ENCODE assay signal across 10 cellular contexts in the genomic region with DNA sequence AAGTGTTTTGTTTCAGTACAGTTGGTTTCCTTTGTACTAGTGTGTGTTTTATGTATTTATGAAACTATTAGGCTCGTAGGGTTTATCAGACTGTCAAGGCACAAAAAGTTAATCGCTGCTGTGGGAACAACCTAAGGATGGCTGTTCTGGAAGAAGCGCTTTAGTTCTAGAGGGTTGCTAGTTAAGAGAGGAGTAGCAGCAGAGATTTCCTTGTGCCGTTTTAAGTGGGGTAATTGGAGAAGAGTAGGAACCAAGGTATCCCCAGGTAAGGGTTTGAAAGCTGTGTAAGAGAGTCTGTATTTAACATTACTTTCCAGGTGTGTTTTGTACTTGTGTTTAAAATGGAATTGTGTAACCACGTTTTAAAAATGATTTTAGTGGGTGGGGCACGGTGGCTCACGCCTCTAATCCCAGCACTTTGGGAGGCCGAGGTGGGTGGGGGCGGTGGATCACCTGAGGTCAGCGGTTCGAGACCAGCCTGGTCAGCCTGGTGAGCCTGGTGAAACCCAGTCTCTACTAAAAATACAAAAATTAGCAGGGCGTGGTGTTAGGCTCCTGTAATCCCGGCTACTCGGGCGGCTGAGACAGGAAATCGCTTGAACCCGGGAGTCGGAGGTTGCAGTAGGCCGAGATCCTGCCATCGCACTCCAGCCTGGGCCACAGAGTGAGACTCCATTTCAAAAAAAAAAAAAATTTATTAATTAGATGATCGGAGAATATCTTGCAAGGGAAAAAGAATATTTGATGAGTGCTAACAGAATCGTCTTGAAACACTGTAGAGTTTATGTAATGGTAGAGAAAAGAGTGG. TPM values are rescaled to one million over a fixed set of nuclear protein-coding genes. Genes with fewer than 3 reads are reported as not detected.
DNase-seq lines count a peak whose midpoint lies in the region; ATAC-seq, FAIRE-seq and TF ChIP-seq lines count a peak whose summit lies in the region.
"Had no signal": no experiment of that assay in that cellular context is flagged by ENCODE, and none has a peak within 500 bp of the region (broad histone marks: within the 10 kb centered on the region; RNA-seq: fewer than 3 reads in every experiment).

No MANE protein-coding gene starts in this region.

- H3K4me3 ChIP-seq in keratinocyte (ENCODE audit: control insufficient read depth in 2 of 3, extremely low read depth in 1 of 3, insufficient read depth in 2 of 3, low read depth in 1 of 3, low read length in 3 of 3) (peak overlapping the region; percentile 85 to 99 (median 97)), thoracic aorta (peak overlapping the region; percentile 100)

- H3K27ac ChIP-seq in keratinocyte (ENCODE audit: control insufficient read depth, insufficient read depth, low read length), result peak overlapping the region; percentile 99
- H3K27ac ChIP-seq in thoracic aorta, result peak overlapping the region in 1 of 2 donors; percentile 100

- H3K27ac Mint-ChIP-seq in activated CD8-positive, alpha-beta memory T cell treated with anti-CD3 and anti-CD28 coated beads, Interleukin-2, amount 10 ng/mL, durations not matched to agents 7 days and 5 days, result peak overlapping the region; percentile 99
- peak overlapping the region; percentile 100 for H3K27ac Mint-ChIP-seq in activated T-helper 2 cell treated with anti-CD3 and anti-CD28 coated beads, Interferon-gamma antibody, Interleukin-2, Interleukin-4, amounts not matched to agents 10 μg/mL and 5 μg/mL and 100 μg/mL, durations not matched to agents 14 hours and 24 hours and 36 hours

- peaks cover 72% of the 10 kb centered on the region for H3K79me2 ChIP-seq in keratinocyte (ENCODE audit: control insufficient read depth, insufficient read depth, low read length)

- no peak for DNase-seq in activated CD8-positive, alpha-beta memory T cell treated with anti-CD3 and anti-CD28 coated beads, Interleukin-2, amount 10 ng/mL, durations not matched to agents 7 days and 5 days
- no peak for DNase-seq in activated CD8-positive, alpha-beta memory T cell treated with anti-CD3 and anti-CD28 coated beads, Interleukin-2, amount 50 U/mL, for 48 hours
- DNase-seq in activated T-helper 2 cell treated with anti-CD3 and anti-CD28 coated beads, Interferon-gamma antibody, Interleukin-2, Interleukin-4, amounts not matched to agents 10 μg/mL and 5 μg/mL and 100 μg/mL, durations not matched to agents 14 hours and 24 hours and 36 hours (ENCODE audit: low spot score), result no peak
- DNase-seq in keratinocyte (ENCODE audit: low read depth, low spot score), result no peak
- no peak for DNase-seq in thoracic aorta (ENCODE audit: low spot score)
- DNase-seq in kidney tubule cell (ENCODE audit: low spot score), result no peak
- DNase-seq: effector CD4-positive, alpha-beta T cell; EL had no signal

- peaks cover 42% of the 10 kb centered on the region for H3K4me1 ChIP-seq in keratinocyte (ENCODE audit: control insufficient read depth, extremely low read depth, insufficient read depth, low read length)
- H3K4me1 ChIP-seq in thoracic aorta (ENCODE audit: control insufficient read depth in 1 of 2, low read depth in 2 of 2), result peaks cover 47 to 62% of the 10 kb centered on the region in 2 donors

- peaks cover 54% of the 10 kb centered on the region for H4K20me1 ChIP-seq in keratinocyte (ENCODE audit: control insufficient read depth, extremely low read depth, insufficient read depth, low read length)

- H3K9me3 ChIP-seq in keratinocyte (ENCODE audit: control insufficient read depth, low read depth, low read length) (no peaks in the 10 kb centered on the region), thoracic aorta (no peaks in the 10 kb centered on the region)

- no peaks in the 10 kb centered on the region for H3K27me3 Mint-ChIP-seq in activated CD8-positive, alpha-beta memory T cell treated with anti-CD3 and anti-CD28 coated beads, Interleukin-2, amount 10 ng/mL, durations not matched to agents 7 days and 5 days
- H3K27me3 Mint-ChIP-seq in activated T-helper 2 cell treated with anti-CD3 and anti-CD28 coated beads, Interferon-gamma antibody, Interleukin-2, Interleukin-4, amounts not matched to agents 10 μg/mL and 5 μg/mL and 100 μg/mL, durations not matched to agents 14 hours and 24 hours and 36 hours (ENCODE audit: low read depth), result no peaks in the 10 kb centered on the region

- H3K27me3 ChIP-seq in keratinocyte (ENCODE audit: control insufficient read depth, extremely low read depth, insufficient read depth, low read length) (no peaks in the 10 kb centered on the region), thoracic aorta (replicated peaks; ENCODE audit: insufficient read depth) (no peaks in the 10 kb centered on the region)

- H3K36me3 ChIP-seq in keratinocyte (ENCODE audit: control insufficient read depth in 2 of 2, extremely low read depth in 1 of 2, insufficient read depth in 2 of 2, low read length in 2 of 2), result no peaks in the 10 kb centered on the region
- no peaks in the 10 kb centered on the region for H3K36me3 ChIP-seq in thoracic aorta

- no peaks in the 10 kb centered on the region for H3K9me3 Mint-ChIP-seq in activated CD8-positive, alpha-beta memory T cell treated with anti-CD3 and anti-CD28 coated beads, Interleukin-2, amount 10 ng/mL, durations not matched to agents 7 days and 5 days (ENCODE audit: low read depth)
- H3K9me3 Mint-ChIP-seq in activated T-helper 2 cell treated with anti-CD3 and anti-CD28 coated beads, Interferon-gamma antibody, Interleukin-2, Interleukin-4, amounts not matched to agents 10 μg/mL and 5 μg/mL and 100 μg/mL, durations not matched to agents 14 hours and 24 hours and 36 hours, result no peaks in the 10 kb centered on the region

- dilution Hi-C loops in keratinocyte (cut with MboI; ENCODE audit: extremely low pct_ligation_motif_present, low sequenced_read_pairs), result no loop called here

- H2AFZ ChIP-seq in keratinocyte (ENCODE audit: control insufficient read depth, low read length), result no peak overlapping the region

- intact Hi-C loops in activated T-helper 2 cell treated with anti-CD3 and anti-CD28 coated beads, Interferon-gamma antibody, Interleukin-2, Interleukin-4, amounts not matched to agents 10 μg/mL and 5 μg/mL and 100 μg/mL, durations not matched to agents 14 hours and 24 hours and 36 hours (cut with micrococcal nuclease), result no loop called here

- TF ChIP-seq CTCF in keratinocyte (optimal IDR thresholded peaks at IDR 0.05 in 1 of 3, IDR thresholded peaks at IDR 0.05 in 1 of 3, conservative IDR thresholded peaks at IDR 0.05 in 1 of 3; ENCODE audit: extremely low read depth in 1 of 3, insufficient read depth in 2 of 3, low read length in 3 of 3) (no peak), thoracic aorta (IDR thresholded peaks at IDR 0.05) (no peak)

- H3K36me3 Mint-ChIP-seq in activated CD8-positive, alpha-beta memory T cell treated with anti-CD3 and anti-CD28 coated beads, Interleukin-2, amount 10 ng/mL, durations not matched to agents 7 days and 5 days, result peaks cover 30% of the 10 kb centered on the region
- peaks cover 40% of the 10 kb centered on the region for H3K36me3 Mint-ChIP-seq in activated T-helper 2 cell treated with anti-CD3 and anti-CD28 coated beads, Interferon-gamma antibody, Interleukin-2, Interleukin-4, amounts not matched to agents 10 μg/mL and 5 μg/mL and 100 μg/mL, durations not matched to agents 14 hours and 24 hours and 36 hours (ENCODE audit: low read depth)

- H3K9me1 ChIP-seq in keratinocyte (ENCODE audit: control insufficient read depth, extremely low read depth, insufficient read depth, low read length), result peaks cover 6% of the 10 kb centered on the region

- CTCF ChIA-PET in activated CD8-positive, alpha-beta memory T cell treated with anti-CD3 and anti-CD28 coated beads, Interleukin-2, amount 10 ng/mL, durations not matched to agents 7 days and 5 days (lab: Charles Lee), result no interaction called here

- peak overlapping the region; percentile 91 for H3K4me2 ChIP-seq in keratinocyte (ENCODE audit: control insufficient read depth, extremely low read depth, insufficient read depth, low read depth, low read length)

- peak overlapping the region; percentile 91 for H3K4me3 Mint-ChIP-seq in activated CD8-positive, alpha-beta memory T cell treated with anti-CD3 and anti-CD28 coated beads, Interleukin-2, amount 10 ng/mL, durations not matched to agents 7 days and 5 days
- peak overlapping the region; percentile 97 for H3K4me3 Mint-ChIP-seq in activated T-helper 2 cell treated with anti-CD3 and anti-CD28 coated beads, Interferon-gamma antibody, Interleukin-2, Interleukin-4, amounts not matched to agents 10 μg/mL and 5 μg/mL and 100 μg/mL, durations not matched to agents 14 hours and 24 hours and 36 hours (ENCODE audit: low read depth)

- no peak for FAIRE-seq in keratinocyte (lab: Jason Lieb, UNC)

- peaks cover 61% of the 10 kb centered on the region for H3K4me1 Mint-ChIP-seq in activated CD8-positive, alpha-beta memory T cell treated with anti-CD3 and anti-CD28 coated beads, Interleukin-2, amount 10 ng/mL, durations not matched to agents 7 days and 5 days
- peaks cover 46% of the 10 kb centered on the region for H3K4me1 Mint-ChIP-seq in activated T-helper 2 cell treated with anti-CD3 and anti-CD28 coated beads, Interferon-gamma antibody, Interleukin-2, Interleukin-4, amounts not matched to agents 10 μg/mL and 5 μg/mL and 100 μg/mL, durations not matched to agents 14 hours and 24 hours and 36 hours (ENCODE audit: low read depth)

- H3K9ac ChIP-seq in keratinocyte (ENCODE audit: control insufficient read depth, extremely low read depth, insufficient read depth, low read length), result peak overlapping the region; percentile 9

- ATAC-seq in activated CD8-positive, alpha-beta memory T cell treated with anti-CD3 and anti-CD28 coated beads, Interleukin-2, amount 10 ng/mL, durations not matched to agents 7 days and 5 days, result no peak
- ATAC-seq in thoracic aorta (ENCODE audit: insufficient number of reproducible peaks, low FRiP score, low read depth) (no peak), GM19397 (IDR thresholded peaks at IDR 0.05; ENCODE audit: unreplicated experiment) (no peak), GM21447 (IDR thresholded peaks at IDR 0.05; ENCODE audit: unreplicated experiment) (no peak)

RNA-seq across cellular contexts. Expression of a gene that starts 2.6 kb away (rescaled TPM):
- 100 to 1,000 TPM; 235 to 275 TPM for total RNA-seq in activated CD8-positive, alpha-beta memory T cell treated with anti-CD3 and anti-CD28 coated beads, Interleukin-2, amount 10 ng/mL, durations not matched to agents 7 days and 5 days
- 293 and 302 TPM in 2 replicates for total RNA-seq in activated T-helper 2 cell treated with anti-CD3 and anti-CD28 coated beads, Interferon-gamma antibody, Interleukin-2, Interleukin-4, amounts not matched to agents 10 μg/mL and 5 μg/mL and 100 μg/mL, durations not matched to agents 14 hours and 24 hours and 36 hours
- 163 to 293 TPM (median 281 TPM) in 3 replicates for polyA plus RNA-seq in keratinocyte
- 283 TPM for polyA plus RNA-seq in keratinocyte (2011; ENCODE audit: low read depth)
- polyA plus RNA-seq in keratinocyte (2011; cell fraction: cytosol; rRNA removed), result 231 and 274 TPM in 2 replicates
- polyA plus RNA-seq in keratinocyte (2011; cell fraction: nucleus; rRNA removed), result 114 and 151 TPM in 2 replicates
- 194 and 269 TPM in 2 replicates for polyA plus RNA-seq in keratinocyte (2012; ENCODE audit: low replicate concordance)
- 26.2 to 85.8 TPM (median 49.6 TPM) in 3 replicates for polyA minus RNA-seq in keratinocyte
- 60.4 TPM for polyA minus RNA-seq in keratinocyte (2011; cell fraction: cytosol; rRNA and poly(A)+ RNA removed)
- 30.8 and 66.9 TPM in 2 replicates for polyA minus RNA-seq in keratinocyte (2011; cell fraction: nucleus; rRNA and poly(A)+ RNA removed)
- total RNA-seq in thoracic aorta, result 100 to 1,000 TPM; 330 to 355 TPM
